Comparison of ENCODE assay signal across 8 cellular contexts in the genomic region with DNA sequence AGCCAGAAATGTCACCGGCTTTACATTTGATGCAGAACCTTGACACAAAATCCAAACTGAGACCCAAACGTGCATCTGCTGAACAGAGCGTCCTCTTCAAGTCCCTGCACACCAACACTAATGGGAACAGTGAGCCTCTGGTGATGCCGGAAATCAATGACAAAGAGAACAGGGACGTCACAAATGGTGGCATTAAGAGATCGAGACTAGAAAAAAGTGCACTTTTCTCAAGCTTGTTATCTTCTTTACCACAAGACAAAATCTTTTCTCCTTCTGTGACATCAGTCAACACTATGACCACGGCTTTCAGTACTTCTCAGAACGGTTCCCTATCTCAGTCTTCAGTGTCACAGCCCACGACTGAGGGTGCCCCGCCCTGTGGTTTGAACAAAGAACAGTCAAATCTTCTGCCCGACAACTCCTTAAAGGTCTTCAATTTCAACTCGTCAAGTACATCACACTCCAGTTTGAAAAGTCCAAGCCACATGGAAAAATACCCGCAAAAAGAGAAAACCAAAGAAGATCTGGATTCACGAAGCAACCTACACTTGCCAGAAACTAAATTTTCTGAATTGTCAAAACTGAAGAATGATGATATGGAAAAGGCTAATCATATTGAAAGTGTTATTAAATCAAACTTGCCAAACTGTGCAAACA.
A peak's percentile ranks its signal among the peaks of the same experiment; 100 is the strongest.
DNase-seq lines count a peak whose midpoint lies in the region; ATAC-seq, FAIRE-seq and TF ChIP-seq lines count a peak whose summit lies in the region.

No MANE protein-coding gene starts in this region.

- TF ChIP-seq CTCF in OCI-LY3 (IDR thresholded peaks at IDR 0.05; ENCODE audit: low read depth, low read length) (no peak), pancreas (IDR thresholded peaks at IDR 0.05) (no peak), tibial nerve (IDR thresholded peaks at IDR 0.05) (no peak)

- peaks cover 86% of the 10 kb centered on the region for H3K4me1 ChIP-seq in OCI-LY3 (ENCODE audit: low read length)
- H3K4me1 ChIP-seq in pancreas = peaks cover 0 to 7% (median 7%) of the 10 kb centered on the region in 3 donors
- peaks cover 0 to 23% (median 7%) of the 10 kb centered on the region in 4 donors for H3K4me1 ChIP-seq in tibial nerve

- H4K20me1 ChIP-seq in OCI-LY3 (ENCODE audit: insufficient read depth, low read length) = no peaks in the 10 kb centered on the region

- H3K9me3 ChIP-seq in OCI-LY3 (ENCODE audit: insufficient read depth, low read length) (no peaks in the 10 kb centered on the region), pancreas (no peaks in the 10 kb centered on the region), tibial nerve (no peaks in the 10 kb centered on the region)

- H3K27ac ChIP-seq in OCI-LY3 (ENCODE audit: low read length) (peak overlapping the region; percentile 100), pancreas (peak overlapping the region in 1 of 4 donors; percentile 41), tibial nerve (peak overlapping the region in 1 of 4 donors; percentile 80)

- WGBS in pancreas, 2 donors = 80 to 87% methylated on average over 14 of the region's 14 CpGs
- 84 to 85% methylated on average over 14 of the region's 14 CpGs for WGBS in tibial nerve, 2 donors

- peak overlapping the region; percentile 90 for H3K4me3 Mint-ChIP-seq in activated T-helper 2 cell treated with anti-CD3 and anti-CD28 coated beads, Interferon-gamma antibody, Interleukin-2, Interleukin-4, amounts not matched to agents 10 μg/mL and 5 μg/mL and 100 μg/mL, durations not matched to agents 14 hours and 24 hours and 36 hours (ENCODE audit: low read depth)

- H3K9ac ChIP-seq in OCI-LY3 (ENCODE audit: low read length) = peak overlapping the region; percentile 95

- ATAC-seq in HG02678 (IDR thresholded peaks at IDR 0.05; ENCODE audit: unreplicated experiment) (peak; percentile 66), pancreas (peak in 3 of 4 donors; percentile 38 to 53 (median 42))

- peak overlapping the region; percentile 99 for H3K4me2 ChIP-seq in OCI-LY3 (ENCODE audit: low read length)

- H3K4me3 ChIP-seq in OCI-LY3 (ENCODE audit: low read length) (peak overlapping the region; percentile 80), pancreas (no peak overlapping the region), tibial nerve (peak overlapping the region in 1 of 4 donors; percentile 31)

- no peak overlapping the region for H2AFZ ChIP-seq in OCI-LY3 (ENCODE audit: low read depth, low read length)

- H3K27me3 ChIP-seq in OCI-LY3 (ENCODE audit: low read depth, low read length) = no peaks in the 10 kb centered on the region
- no peaks in the 10 kb centered on the region for H3K27me3 ChIP-seq in pancreas
- H3K27me3 ChIP-seq in tibial nerve = no peaks in the 10 kb centered on the region

- TF ChIP-seq EP300 in tibial nerve (IDR thresholded peaks at IDR 0.05) = no peak

- TF ChIP-seq POLR2A in GM12892 (IDR thresholded peaks at IDR 0.05; ENCODE audit: low read depth, low read length) (peak; percentile 40; the same call in 1 of the 2 replicates), tibial nerve (IDR thresholded peaks at IDR 0.05) (no peak)

- peaks cover 42% of the 10 kb centered on the region for H3K36me3 Mint-ChIP-seq in activated T-helper 2 cell treated with anti-CD3 and anti-CD28 coated beads, Interferon-gamma antibody, Interleukin-2, Interleukin-4, amounts not matched to agents 10 μg/mL and 5 μg/mL and 100 μg/mL, durations not matched to agents 14 hours and 24 hours and 36 hours (ENCODE audit: low read depth)

- H3K27ac Mint-ChIP-seq in activated T-helper 2 cell treated with anti-CD3 and anti-CD28 coated beads, Interferon-gamma antibody, Interleukin-2, Interleukin-4, amounts not matched to agents 10 μg/mL and 5 μg/mL and 100 μg/mL, durations not matched to agents 14 hours and 24 hours and 36 hours = peak overlapping the region; percentile 97

- intact Hi-C loops in activated T-helper 2 cell treated with anti-CD3 and anti-CD28 coated beads, Interferon-gamma antibody, Interleukin-2, Interleukin-4, amounts not matched to agents 10 μg/mL and 5 μg/mL and 100 μg/mL, durations not matched to agents 14 hours and 24 hours and 36 hours (cut with micrococcal nuclease) = loop anchor here (1.0 to 10.0 kb wide), 10 partner anchors 8 to 875 kb away; a partner anchor contains a TSS
- intact Hi-C loops in pancreas (cut with DNase I) = no loop called here

- H3K79me2 ChIP-seq in OCI-LY3 (ENCODE audit: low read length) = peaks cover 94% of the 10 kb centered on the region

- no peaks in the 10 kb centered on the region for H3K9me3 Mint-ChIP-seq in activated T-helper 2 cell treated with anti-CD3 and anti-CD28 coated beads, Interferon-gamma antibody, Interleukin-2, Interleukin-4, amounts not matched to agents 10 μg/mL and 5 μg/mL and 100 μg/mL, durations not matched to agents 14 hours and 24 hours and 36 hours

- DNase-seq in GM12892 (ENCODE audit: insufficient read length) = no peak
- DNase-seq in activated T-helper 2 cell treated with anti-CD3 and anti-CD28 coated beads, Interferon-gamma antibody, Interleukin-2, Interleukin-4, amounts not matched to agents 10 μg/mL and 5 μg/mL and 100 μg/mL, durations not matched to agents 14 hours and 24 hours and 36 hours (ENCODE audit: low spot score) = peak; percentile 82
- DNase-seq in pancreas = no peak
- no peak for DNase-seq in NCI-H1694 treated with DMSO at 0.1 percent for 48 hours (lab: John Stamatoyannopoulos, UW)
- no peak for DNase-seq in tibial nerve (ENCODE audit: low spot score in 2 of 2)
- DNase-seq in HuH-7 (ENCODE audit: low spot score) = no peak

- H3K27me3 Mint-ChIP-seq in activated T-helper 2 cell treated with anti-CD3 and anti-CD28 coated beads, Interferon-gamma antibody, Interleukin-2, Interleukin-4, amounts not matched to agents 10 μg/mL and 5 μg/mL and 100 μg/mL, durations not matched to agents 14 hours and 24 hours and 36 hours (ENCODE audit: low read depth) = no peaks in the 10 kb centered on the region

- peaks cover 59% of the 10 kb centered on the region for H3K4me1 Mint-ChIP-seq in activated T-helper 2 cell treated with anti-CD3 and anti-CD28 coated beads, Interferon-gamma antibody, Interleukin-2, Interleukin-4, amounts not matched to agents 10 μg/mL and 5 μg/mL and 100 μg/mL, durations not matched to agents 14 hours and 24 hours and 36 hours (ENCODE audit: low read depth)

- H3K36me3 ChIP-seq in OCI-LY3 (replicated peaks; ENCODE audit: low read depth, low read length) (peaks cover 2% of the 10 kb centered on the region), pancreas (peaks cover 0 to 8% (median 0%) of the 10 kb centered on the region in 3 donors), tibial nerve (peaks cover 0 to 6% (median 0%) of the 10 kb centered on the region in 3 donors)

- FAIRE-seq in GM12892 (lab: Jason Lieb, UNC) = peak; percentile 88
- no peak for FAIRE-seq in pancreas (lab: Jason Lieb, UNC)
